8 cellular contexts compared by ENCODE assay signal in the genomic region with DNA sequence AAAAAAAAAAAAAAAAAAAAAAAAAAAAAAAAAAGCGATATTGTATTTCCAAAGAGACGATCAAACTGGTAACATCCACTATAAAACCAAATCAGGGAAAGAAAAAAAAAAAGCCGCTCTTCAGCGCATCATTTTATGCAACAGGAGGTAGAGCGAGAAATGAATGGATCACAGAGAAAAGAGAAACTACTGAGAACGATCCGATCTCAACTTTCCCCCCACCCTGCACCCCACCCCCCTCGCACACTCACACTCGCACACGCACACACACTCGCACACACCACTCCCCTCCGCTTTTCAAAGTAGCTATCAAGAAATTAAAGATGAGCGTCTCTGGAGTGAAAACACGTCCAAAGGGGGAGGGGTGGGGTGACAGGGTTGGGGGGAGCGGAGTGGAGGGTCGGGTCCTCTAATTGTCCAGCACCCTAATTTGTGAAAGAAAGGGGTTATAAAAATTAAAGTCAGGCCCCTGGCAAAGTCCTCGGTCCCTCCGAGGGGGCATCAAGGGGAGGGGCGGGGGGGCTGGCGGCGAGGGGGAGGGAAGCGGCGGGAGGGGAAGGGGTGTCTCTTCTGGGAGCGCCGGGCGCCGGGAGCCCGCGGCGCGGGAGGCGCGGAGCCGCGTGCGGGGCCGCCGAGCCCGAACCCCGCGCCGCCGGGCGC. TPM values are rescaled to one million over a fixed set of nuclear protein-coding genes. Genes with fewer than 3 reads are reported as not detected.
DNase-seq lines count a peak whose midpoint lies in the region; ATAC-seq and TF ChIP-seq lines count a peak whose summit lies in the region.

No MANE protein-coding gene starts in this region.

- peaks cover 28% of the 10 kb centered on the region for H3K4me1 Mint-ChIP-seq in activated naive CD8-positive, alpha-beta T cell treated with anti-CD3 and anti-CD28 coated beads, Interleukin-2, amount 50 U/mL, for 24 hours
- peaks cover 27% of the 10 kb centered on the region for H3K4me1 Mint-ChIP-seq in progenitor cell of endocrine pancreas (ENCODE audit: low read depth)

- intact Hi-C loops in left cardiac atrium (cut with DNase I): loop anchor here (5.0 to 10.0 kb wide), 8 partner anchors 63 to 353 kb away; no protein-coding TSS in a partner anchor

- H3K4me3 Mint-ChIP-seq in activated naive CD8-positive, alpha-beta T cell treated with anti-CD3 and anti-CD28 coated beads, Interleukin-2, amount 50 U/mL, for 24 hours: peak overlapping the region; percentile 77
- peak overlapping the region; percentile 86 for H3K4me3 Mint-ChIP-seq in progenitor cell of endocrine pancreas (ENCODE audit: low read depth)

- TF ChIP-seq CTCF in progenitor cell of endocrine pancreas (IDR thresholded peaks at IDR 0.05; ENCODE audit: unreplicated experiment): no peak

- peaks cover 1% of the 10 kb centered on the region for H3K36me3 Mint-ChIP-seq in activated naive CD8-positive, alpha-beta T cell treated with anti-CD3 and anti-CD28 coated beads, Interleukin-2, amount 50 U/mL, for 24 hours (ENCODE audit: low read depth)
- peaks cover 1% of the 10 kb centered on the region for H3K36me3 Mint-ChIP-seq in progenitor cell of endocrine pancreas (ENCODE audit: insufficient read depth)

- DNase-seq in DMS 273 (lab: John Stamatoyannopoulos, UW; ENCODE audit: unreplicated experiment) (peak; percentile 74), DMS 273 treated with DMSO at 0.1 percent for 48 hours (lab: John Stamatoyannopoulos, UW) (no peak), NCI-H187 treated with DMSO at 0.1 percent for 48 hours (lab: John Stamatoyannopoulos, UW) (peak; percentile 17), left cardiac atrium (peak; percentile 27), progenitor cell of endocrine pancreas (ENCODE audit: low spot score, unreplicated experiment) (no peak), D341Med (ENCODE audit: low spot score) (no peak)
- DNase-seq in activated naive CD8-positive, alpha-beta T cell treated with anti-CD3 and anti-CD28 coated beads, Interleukin-2, amount 50 U/mL, for 24 hours: peak; percentile 3

- no peak for ATAC-seq in activated naive CD8-positive, alpha-beta T cell treated with anti-CD3 and anti-CD28 coated beads, Interleukin-2, amount 50 U/mL, for 24 hours
- no peak for ATAC-seq in left cardiac atrium
- ATAC-seq in activated CD4-positive, CD25-positive, alpha-beta regulatory T cell treated with anti-CD3 and anti-CD28 coated beads, Interleukin-2, amount 50 U/mL, for 24 hours: no peak

- H3K9me3 Mint-ChIP-seq in activated naive CD8-positive, alpha-beta T cell treated with anti-CD3 and anti-CD28 coated beads, Interleukin-2, amount 50 U/mL, for 24 hours: no peaks in the 10 kb centered on the region
- H3K9me3 Mint-ChIP-seq in progenitor cell of endocrine pancreas (ENCODE audit: low read depth): no peaks in the 10 kb centered on the region

- peak overlapping the region; percentile 65 for H3K27ac Mint-ChIP-seq in activated naive CD8-positive, alpha-beta T cell treated with anti-CD3 and anti-CD28 coated beads, Interleukin-2, amount 50 U/mL, for 24 hours
- peak overlapping the region; percentile 85 for H3K27ac Mint-ChIP-seq in progenitor cell of endocrine pancreas

- H3K27me3 Mint-ChIP-seq in activated naive CD8-positive, alpha-beta T cell treated with anti-CD3 and anti-CD28 coated beads, Interleukin-2, amount 50 U/mL, for 24 hours: peaks cover 52% of the 10 kb centered on the region
- no peaks in the 10 kb centered on the region for H3K27me3 Mint-ChIP-seq in progenitor cell of endocrine pancreas

RNA-seq across cellular contexts. Expression of a gene that starts 0.5 kb away (rescaled TPM):
- total RNA-seq in left cardiac atrium: 10 to 100 TPM; 58.5 to 77.4 TPM
- total RNA-seq in progenitor cell of endocrine pancreas: 56.8 and 61.3 TPM in 2 replicates

Comparison
In these comparisons a context has a peak if more than half of its experiments do, and no peak if none do; other contexts are left out.
1. DNase-seq: peak in DMS 273 (single experiment), NCI-H187 treated with DMSO at 0.1 percent for 48 hours (single experiment), activated naive CD8-positive, alpha-beta T cell treated with anti-CD3 and anti-CD28 coated beads, Interleukin-2, amount 50 U/mL, for 24 hours (single experiment) and left cardiac atrium (single experiment); none in DMS 273 treated with DMSO at 0.1 percent for 48 hours (single experiment), progenitor cell of endocrine pancreas (single experiment) and D341Med (single experiment).